5 cellular contexts compared by ENCODE assay signal in genomic region chr7:100324194-100324593, GRCh38. TPM values are rescaled to one million over a fixed set of nuclear protein-coding genes. Genes with fewer than 3 reads are reported as not detected.
"Had no signal": no experiment of that assay in that cellular context is flagged by ENCODE, and none has a peak within 500 bp of the region (broad histone marks: within the 10 kb centered on the region; RNA-seq: fewer than 3 reads in every experiment).

No MANE protein-coding gene starts in this region.

RNA-seq across cellular contexts. Expression of gene SPDYE3, which starts 16.7 kb away (rescaled TPM):
- total RNA-seq: M059J, PC-3, Peyer's patch, Right ventricle myocardium superior, SJSA1 had no signal
